18 cellular contexts compared by ENCODE assay signal in genomic region chr17:78362671-78363070, GRCh38. TPM values are rescaled to one million over a fixed set of nuclear protein-coding genes. Genes with fewer than 3 reads are reported as not detected.
A peak's percentile ranks its signal among the peaks of the same experiment; 100 is the strongest.
DNase-seq lines count a peak whose midpoint lies in the region; ATAC-seq and TF ChIP-seq lines count a peak whose summit lies in the region.
"Had no signal": no experiment of that assay in that cellular context is flagged by ENCODE, and none has a peak within 500 bp of the region (broad histone marks: within the 10 kb centered on the region; RNA-seq: fewer than 3 reads in every experiment).

No MANE protein-coding gene starts in this region.

- peak; percentile 60 for TF ChIP-seq CTCF in HFFc6 (IDR thresholded peaks at IDR 0.05)
- peak; percentile 16 for TF ChIP-seq CTCF in cardiac fibroblast (IDR thresholded peaks at IDR 0.05; ENCODE audit: low read depth, low read length)
- TF ChIP-seq CTCF in neural crest cell (conservative IDR thresholded peaks at IDR 0.05), result peak; percentile 39
- no peak for TF ChIP-seq CTCF in GM20000 (IDR thresholded peaks at IDR 0.05; ENCODE audit: extremely low read depth, missing control alignments)

- H3K36me3 Mint-ChIP-seq in HFFc6 (ENCODE audit: low read depth) (peaks cover 11% of the 10 kb centered on the region), neural crest cell (ENCODE audit: low read depth) (no peaks in the 10 kb centered on the region)

- H3K4me1 Mint-ChIP-seq in HFFc6 (ENCODE audit: low read depth) (peaks cover 19% of the 10 kb centered on the region), neural crest cell (peaks cover 47% of the 10 kb centered on the region)

- DNase-seq in COR-L47 (lab: John Stamatoyannopoulos, UW) (peak; percentile 60), HFFc6 (no peak), cardiac fibroblast (ENCODE audit: low read depth in 2 of 2) (no peak), neural crest cell (ENCODE audit: low read depth, low spot score) (no peak), GM20000 (ENCODE audit: low spot score) (no peak)
- DNase-seq: activated B cell treated with CpG ODN at 0.5 μM for 24 hours; activated gamma-delta T cell treated with Interleukin-2 at 50 U/mL for 16 hours; DMS53; effector CD4-positive, alpha-beta T cell; GOT3; left ventricle myocardium superior; NCI-H2107; stimulated activated CD4-positive, alpha-beta T cell treated with anti-CD3 and anti-CD28 coated beads, Interleukin-12 subunit alpha, Interleukin-12 subunit beta, amount 100 ng/mL, for 4 hours; stomach; T-helper 1 cell had no signal

- peaks cover 22% of the 10 kb centered on the region for H3K27me3 Mint-ChIP-seq in HFFc6 (ENCODE audit: insufficient read depth)
- H3K27me3 Mint-ChIP-seq in neural crest cell (ENCODE audit: low read depth), result peaks cover 24% of the 10 kb centered on the region

- H3K4me3 ChIP-seq in cardiac fibroblast (replicated peaks in 1 of 2; ENCODE audit: low read depth in 2 of 2, low read length in 2 of 2), result no peak overlapping the region
- H3K4me3 ChIP-seq: stomach had no signal

- H3K4me3 Mint-ChIP-seq in HFFc6, result no peak overlapping the region
- H3K4me3 Mint-ChIP-seq in neural crest cell, result peak overlapping the region; percentile 53
- H3K4me3 Mint-ChIP-seq: activated B cell treated with CpG ODN at 0.5 μM for 24 hours had no signal

- H3K9me3 Mint-ChIP-seq in HFFc6, result no peaks in the 10 kb centered on the region
- H3K9me3 Mint-ChIP-seq in neural crest cell, result no peaks in the 10 kb centered on the region
- H3K9me3 Mint-ChIP-seq: activated B cell treated with CpG ODN at 0.5 μM for 24 hours had no signal

- ATAC-seq in HG02852 (IDR thresholded peaks at IDR 0.05; ENCODE audit: unreplicated experiment) (no peak), GM19328 (IDR thresholded peaks at IDR 0.05; ENCODE audit: unreplicated experiment) (no peak), GM21619 (IDR thresholded peaks at IDR 0.05; ENCODE audit: unreplicated experiment) (no peak)
- ATAC-seq: left ventricle myocardium superior had no signal

- no peak overlapping the region for H3K27ac Mint-ChIP-seq in HFFc6
- no peak overlapping the region for H3K27ac Mint-ChIP-seq in neural crest cell (ENCODE audit: unreplicated experiment)
- H3K27ac Mint-ChIP-seq: activated B cell treated with CpG ODN at 0.5 μM for 24 hours had no signal

RNA-seq across cellular contexts. Expression of gene SOCS3, which starts 2.8 kb away (rescaled TPM):
- 10 to 100 TPM; 27.4 to 37.2 (median 33.2) TPM for total RNA-seq in HFFc6 (2021; fragmentation: NEBNext Ultra II Directional; extraction: Animal tissue kit (Norgen Biotek cat#: 25700))
- 5.4 and 6.1 TPM in 2 replicates for total RNA-seq in neural crest cell

RNA-seq across cellular contexts. Expression of gene PGS1, which starts 15.8 kb away (rescaled TPM):
- total RNA-seq in HFFc6 (2021; fragmentation: NEBNext Ultra II Directional; extraction: Animal tissue kit (Norgen Biotek cat#: 25700)), result 10 to 100 TPM; 20.2 to 26.1 (median 24.5) TPM
- 42.7 and 52.0 TPM in 2 replicates for total RNA-seq in neural crest cell
